In the genomic region with DNA sequence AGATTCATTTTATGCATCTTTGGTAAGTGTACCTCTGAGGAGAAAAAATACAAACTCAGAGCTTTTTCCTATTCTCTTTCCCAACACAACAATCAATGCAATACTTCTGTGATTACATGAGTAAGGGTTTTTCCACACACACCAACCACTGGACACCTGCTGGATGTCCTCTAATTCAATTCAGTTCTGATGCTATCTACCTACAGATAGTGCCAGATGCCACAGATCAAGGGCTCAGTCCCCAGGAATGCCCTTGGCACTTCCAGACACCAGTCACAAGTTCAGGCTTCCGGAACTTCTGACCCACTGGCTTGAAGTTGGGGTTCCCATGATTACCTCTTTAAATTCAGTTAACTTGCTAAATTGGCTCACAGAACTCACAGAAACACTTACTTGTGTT, we compare ENCODE assay signal across 28 cellular contexts.
"Had no signal": no experiment of that assay in that cellular context is flagged by ENCODE, and none has a peak within 500 bp of the region (broad histone marks: within the 10 kb centered on the region; RNA-seq: fewer than 3 reads in every experiment).

No MANE protein-coding gene starts in this region.

- H3K36me3 Mint-ChIP-seq: natural killer cell; neural progenitor cell; stimulated activated naive B cell treated with anti-CD40 and anti-IgM and Interleukin-4, amounts not matched to agents 10 μg/mL and 1 μg/mL and 100 μg/mL, for 72 hours had no signal

- H3K27me3 Mint-ChIP-seq: progenitor cell of endocrine pancreas; stimulated activated naive B cell treated with anti-CD40 and anti-IgM and Interleukin-4, amounts not matched to agents 10 μg/mL and 1 μg/mL and 100 μg/mL, for 72 hours; stimulated activated naive CD8-positive, alpha-beta T cell treated with anti-CD3 and anti-CD28 coated beads, Interleukin-15, Interleukin-2, amounts not matched to agents 100 ng/mL and 50 ng/mL, for 24 hours had no signal

- H3K9me3 Mint-ChIP-seq: natural killer cell had no signal

- H2AFZ ChIP-seq: neural progenitor cell, parathyroid adenoma had no signal

- H3K79me2 ChIP-seq: parathyroid adenoma had no signal

- H3K9ac ChIP-seq: neural progenitor cell, parathyroid adenoma had no signal

- H3K27ac Mint-ChIP-seq: natural killer cell; nephron; neural progenitor cell; progenitor cell of endocrine pancreas; stimulated activated naive B cell treated with anti-CD40 and anti-IgM and Interleukin-4, amounts not matched to agents 10 μg/mL and 1 μg/mL and 100 μg/mL, for 72 hours; stimulated activated naive CD8-positive, alpha-beta T cell treated with anti-CD3 and anti-CD28 coated beads, Interleukin-15, Interleukin-2, amounts not matched to agents 100 ng/mL and 50 ng/mL, for 24 hours had no signal

- H3K4me3 Mint-ChIP-seq: natural killer cell; nephron; neural progenitor cell; stimulated activated naive B cell treated with anti-CD40 and anti-IgM and Interleukin-4, amounts not matched to agents 10 μg/mL and 1 μg/mL and 100 μg/mL, for 72 hours; stimulated activated naive CD8-positive, alpha-beta T cell treated with anti-CD3 and anti-CD28 coated beads, Interleukin-15, Interleukin-2, amounts not matched to agents 100 ng/mL and 50 ng/mL, for 24 hours had no signal

- H3K27ac ChIP-seq: neural progenitor cell, ovary, parathyroid adenoma, psoas muscle, skin epidermis, spleen, stomach, thoracic aorta, thyroid gland, tibial nerve, upper lobe of left lung, vagina had no signal

- ATAC-seq: natural killer cell; psoas muscle; stimulated activated naive B cell treated with anti-CD40 and anti-IgM and Interleukin-4, amounts not matched to agents 10 μg/mL and 1 μg/mL and 100 μg/mL, for 72 hours had no signal

- DNase-seq: natural killer cell; occipital lobe; ovary; posterior cingulate gyrus; psoas muscle; right cardiac atrium; spleen; stimulated activated CD4-positive, alpha-beta T cell treated with anti-CD3 and anti-CD28 coated beads, Interleukin-12 subunit alpha, Interleukin-12 subunit beta, amount 100 ng/mL, for 4 hours; stimulated activated CD4-positive, alpha-beta T cell treated with anti-CD3 and anti-CD28 coated beads, Interleukin-1b, Interleukin-23, amount 100 ng/mL, for 48 hours; stimulated activated CD4-positive, alpha-beta T cell treated with anti-CD3 and anti-CD28 coated beads, Interleukin-4, amount 100 ng/mL, for 1 hour; stimulated activated CD4-positive, alpha-beta T cell treated with anti-CD3 and anti-CD28 coated beads, Interleukin-4, amount 100 ng/mL, for 4 hours; stimulated activated CD8-positive, alpha-beta memory T cell treated with anti-CD3 and anti-CD28 coated beads, Interleukin-4, amount 100 ng/mL, for 48 hours; stimulated activated naive B cell treated with anti-CD40 and anti-IgM and Interleukin-4, amounts not matched to agents 10 μg/mL and 1 μg/mL and 100 μg/mL, for 72 hours; stimulated activated naive CD4-positive, alpha-beta T cell treated with Interleukin-2 at 50 U/mL for 16 hours; stomach; thyroid gland; trophoblast cell; upper lobe of left lung had no signal

- H3K4me1 ChIP-seq: parathyroid adenoma, psoas muscle, spleen, thyroid gland, upper lobe of left lung, vagina had no signal

- H3K4me1 Mint-ChIP-seq: natural killer cell; stimulated activated naive B cell treated with anti-CD40 and anti-IgM and Interleukin-4, amounts not matched to agents 10 μg/mL and 1 μg/mL and 100 μg/mL, for 72 hours had no signal

- H3K27me3 ChIP-seq: neural progenitor cell, ovary, spleen, stomach, thyroid gland, tibial nerve, upper lobe of left lung, vagina had no signal

- H3K36me3 ChIP-seq: neural progenitor cell, ovary, spleen, stomach, thoracic aorta, thyroid gland, tibial nerve, upper lobe of left lung, vagina had no signal

- H3K9me3 ChIP-seq: ovary, psoas muscle, thoracic aorta, thyroid gland, tibial nerve, upper lobe of left lung, vagina had no signal

- H3K4me3 ChIP-seq: neural progenitor cell, ovary, psoas muscle, skin epidermis, smooth muscle cell, spleen, stomach, thoracic aorta, thyroid gland, tibial nerve, upper lobe of left lung, vagina had no signal

- H3K4me2 ChIP-seq: neural progenitor cell, smooth muscle cell had no signal
